In genomic region chr13:106525865-106526264, GRCh38 we compare ENCODE assay signal across 20 cellular contexts. TPM values are rescaled to one million over a fixed set of nuclear protein-coding genes. Genes with fewer than 3 reads are reported as not detected.
DNase-seq lines count a peak whose midpoint lies in the region; FAIRE-seq and TF ChIP-seq lines count a peak whose summit lies in the region.
"Had no signal": no experiment of that assay in that cellular context is flagged by ENCODE, and none has a peak within 500 bp of the region (broad histone marks: within the 10 kb centered on the region; RNA-seq: fewer than 3 reads in every experiment).

No MANE protein-coding gene starts in this region.

- no TSS peak for BruUV-seq in Caco-2 (replicated peaks; lab: Mats Ljungman, UMichigan)

- peak overlapping the region; percentile 57 for H3K4ac ChIP-seq in trophoblast cell (ENCODE audit: low read depth, low read length)

- no peak overlapping the region for H3K23ac ChIP-seq in trophoblast cell (ENCODE audit: low read length)

- no peaks in the 10 kb centered on the region for H3K27me3 ChIP-seq in Caco-2 (replicated peaks; ENCODE audit: control insufficient read depth, insufficient read depth, low read length)
- H3K27me3 ChIP-seq in hepatocyte, result no peaks in the 10 kb centered on the region
- H3K27me3 ChIP-seq in trophoblast cell (ENCODE audit: insufficient read depth, low read length), result no peaks in the 10 kb centered on the region

- no peaks in the 10 kb centered on the region for H3K9me3 ChIP-seq in Caco-2
- no peaks in the 10 kb centered on the region for H3K9me3 ChIP-seq in hepatocyte (ENCODE audit: low read depth)
- H3K9me3 ChIP-seq in trophoblast cell (ENCODE audit: insufficient read depth, low read depth, low read length), result no peaks in the 10 kb centered on the region

- H3K4me1 ChIP-seq in Caco-2 (peaks cover 70% of the 10 kb centered on the region), hepatocyte (ENCODE audit: insufficient read depth) (peaks cover 73% of the 10 kb centered on the region), trophoblast cell (ENCODE audit: control insufficient read depth in 1 of 2, insufficient read depth in 2 of 2, low read length in 2 of 2) (peaks cover 16 to 32% of the 10 kb centered on the region in 2 experiments)

- POLR2A ChIA-PET in Caco-2 (lab: Charles Lee), result no interaction called here

- H3K9me2 ChIP-seq in hepatocyte (replicated peaks; ENCODE audit: insufficient read depth), result no peaks in the 10 kb centered on the region

- no peak overlapping the region for H2AK5ac ChIP-seq in trophoblast cell (ENCODE audit: low read length)

- FAIRE-seq in GM12891 (lab: Jason Lieb, UNC) (no peak), urothelium cell line (lab: Jason Lieb, UNC) (no peak)
- FAIRE-seq: A204.1, G401.6, GM19239 had no signal

- peaks cover 3% of the 10 kb centered on the region for H3K79me1 ChIP-seq in trophoblast cell (ENCODE audit: low read length)

- no peaks in the 10 kb centered on the region for H3K9me3 Mint-ChIP-seq in Caco-2 (ENCODE audit: unreplicated experiment)
- H3K9me3 Mint-ChIP-seq in brain, result no peaks in the 10 kb centered on the region

- intact Hi-C loops in Caco-2 (cut with micrococcal nuclease; ENCODE audit: unreplicated experiment), result no loop called here

- no peak for TF ChIP-seq CTCF in Caco-2 (IDR thresholded peaks at IDR 0.05; ENCODE audit: insufficient read depth in 1 of 2, low read depth in 1 of 2, low read length in 1 of 2, severe bottlenecking in 1 of 2, unreplicated experiment in 1 of 2)
- TF ChIP-seq CTCF in brain (conservative IDR thresholded peaks at IDR 0.05), result no peak
- TF ChIP-seq CTCF in hepatocyte (IDR thresholded peaks at IDR 0.05; ENCODE audit: poor library complexity), result no peak

- CTCF ChIA-PET in Caco-2 (lab: Charles Lee), result no interaction called here

- no peak for TF ChIP-seq POLR2A in GM12891 (IDR thresholded peaks at IDR 0.05; ENCODE audit: low read depth, low read length)

- H3K4me1 Mint-ChIP-seq in Caco-2 (ENCODE audit: low read depth, unreplicated experiment) (peaks cover 81% of the 10 kb centered on the region), brain (peaks cover 94% of the 10 kb centered on the region)
- H3K4me1 Mint-ChIP-seq: CD14-positive monocyte had no signal

- H3K9ac ChIP-seq in trophoblast cell (ENCODE audit: low read length), result no peak overlapping the region

- H3K18ac ChIP-seq in trophoblast cell (ENCODE audit: low read length), result no peak overlapping the region

- DNase-seq in Caco-2 (no peak), hepatocyte (ENCODE audit: low spot score) (no peak), trophoblast cell (no peak), GM12891 (ENCODE audit: insufficient read length, low spot score) (no peak), foreskin melanocyte (no peak), urothelium cell line (ENCODE audit: low spot score) (no peak)
- no peak for DNase-seq in stimulated activated CD8-positive, alpha-beta memory T cell treated with anti-CD3 and anti-CD28 coated beads, Interleukin-4, amount 100 ng/mL, for 48 hours
- DNase-seq: COR-L47, DMS79, IMR-90, NCI-H1417 treated with DMSO at 0.1 percent for 48 hours, NCI-H2029, NCI-H2171 treated with DMSO at 0.1 percent for 48 hours, NCI-H510A, SHP77 had no signal

- no peak overlapping the region for H4K12ac ChIP-seq in trophoblast cell (ENCODE audit: low read depth, low read length)

- H3K4me2 ChIP-seq in hepatocyte (peak overlapping the region; percentile 71), trophoblast cell (ENCODE audit: low read length) (no peak overlapping the region)

- no peak overlapping the region for H4K8ac ChIP-seq in trophoblast cell (ENCODE audit: low read depth, low read length)

- H3K27ac Mint-ChIP-seq in Caco-2 (ENCODE audit: unreplicated experiment) (peak overlapping the region; percentile 54), brain (peak overlapping the region; percentile 28 to 90 (median 74))

- H3K4me3 Mint-ChIP-seq in Caco-2 (ENCODE audit: unreplicated experiment) (no peak overlapping the region), brain (peak overlapping the region; percentile 30 to 89 (median 82))
- H3K4me3 Mint-ChIP-seq: CD14-positive monocyte had no signal

- H3K27ac ChIP-seq in hepatocyte (peak overlapping the region; percentile 38), trophoblast cell (ENCODE audit: low read depth, low read length) (no peak overlapping the region)

- H4K91ac ChIP-seq in trophoblast cell (ENCODE audit: low read depth, low read length), result no peak overlapping the region

- H3K36me3 ChIP-seq in Caco-2 (ENCODE audit: control insufficient read depth, insufficient read depth, low read length) (peaks cover 3% of the 10 kb centered on the region), hepatocyte (replicated peaks; ENCODE audit: insufficient read depth, low read depth) (no peaks in the 10 kb centered on the region), trophoblast cell (ENCODE audit: control insufficient read depth in 1 of 2, insufficient read depth in 2 of 2, low read length in 2 of 2) (peaks cover 0 to 3% of the 10 kb centered on the region in 2 experiments)

- H2BK12ac ChIP-seq in trophoblast cell (ENCODE audit: low read length), result no peak overlapping the region

- H3K4me3 ChIP-seq in Caco-2 (ENCODE audit: low read depth, low read length), result no peak overlapping the region
- no peak overlapping the region for H3K4me3 ChIP-seq in hepatocyte
- H3K4me3 ChIP-seq in trophoblast cell (ENCODE audit: low read depth, low read length), result no peak overlapping the region

- H3K79me2 ChIP-seq in hepatocyte (peaks cover 100% of the 10 kb centered on the region), trophoblast cell (ENCODE audit: control insufficient read depth, insufficient read depth, low read length, poor library complexity) (peaks cover 24% of the 10 kb centered on the region)

- H3K27me3 Mint-ChIP-seq in Caco-2 (ENCODE audit: insufficient read depth, unreplicated experiment), result no peaks in the 10 kb centered on the region
- no peaks in the 10 kb centered on the region for H3K27me3 Mint-ChIP-seq in brain

- H3K36me3 Mint-ChIP-seq in Caco-2 (ENCODE audit: insufficient read depth, unreplicated experiment) (peaks cover 80% of the 10 kb centered on the region), brain (peaks cover 4% of the 10 kb centered on the region)
- H3K36me3 Mint-ChIP-seq: CD14-positive monocyte had no signal

- no peak overlapping the region for H3K14ac ChIP-seq in trophoblast cell (ENCODE audit: low read length)

- H2AFZ ChIP-seq in hepatocyte, result no peak overlapping the region
- H2AFZ ChIP-seq in trophoblast cell (ENCODE audit: insufficient read depth, low read length, poor library complexity), result no peak overlapping the region

- no peak overlapping the region for H2BK120ac ChIP-seq in trophoblast cell (ENCODE audit: insufficient read depth, low read length, poor library complexity)

- H2BK5ac ChIP-seq in trophoblast cell (ENCODE audit: low read depth, low read length, poor library complexity), result no peak overlapping the region

- peaks cover 38% of the 10 kb centered on the region for H4K20me1 ChIP-seq in hepatocyte (ENCODE audit: insufficient read depth, poor library complexity, severe bottlenecking)

- WGBS in hepatocyte (ENCODE audit: low lambda C conversion rate, missing lambda C conversion rate), result 74% methylated on average over 3 of the region's 3 CpGs
- WGBS in trophoblast cell (ENCODE audit: extremely low coverage, insufficient coverage, insufficient read length), result no CpG with 5 or more reads among the region's 3 CpGs

TF ChIP-seq in GM12891, 5 proteins besides CTCF, POLR2A, EP300 and RAD21:
- TF ChIP-seq SPI1 (IDR thresholded peaks at IDR 0.05; ENCODE audit: low read depth, low read length) (no peak), POLR2AphosphoS5 (IDR thresholded peaks at IDR 0.05; ENCODE audit: low read depth, low read length) (no peak), TAF1 (IDR thresholded peaks at IDR 0.05; ENCODE audit: low read depth, low read length) (no peak), PAX5 (IDR thresholded peaks at IDR 0.05; ENCODE audit: insufficient read depth, low read length, severe bottlenecking) (no peak), POU2F2 (IDR thresholded peaks at IDR 0.05; ENCODE audit: low read depth, low read length) (no peak)

RNA-seq across cellular contexts. Expression of gene EFNB2, which starts 9.6 kb away (rescaled TPM):
- 68.0 and 80.4 TPM in 2 replicates for total RNA-seq in Caco-2 (2022)
- 7.3 TPM for polyA plus RNA-seq in brain (ENCODE audit: insufficient read depth, low read depth, low replicate concordance)
- total RNA-seq in hepatocyte, result 59.6 and 63.3 TPM in 2 replicates
- 57.7 and 62.4 TPM in 2 replicates for polyA plus RNA-seq in hepatocyte
- 67.0 and 70.6 TPM in 2 replicates for polyA plus RNA-seq in trophoblast cell (2013)
- 0.10 TPM for polyA plus RNA-seq in GM12891 (2012; ENCODE audit: low read depth, missing spikeins)
- polyA plus RNA-seq: CD14-positive monocyte had no signal

RNA-seq across cellular contexts. Expression of gene ARGLU1, which starts 42.1 kb away (rescaled TPM):
- total RNA-seq in Caco-2 (2022) (127 and 137 TPM in 2 replicates), hepatocyte (104 and 126 TPM in 2 replicates)
- polyA plus RNA-seq in brain (ENCODE audit: insufficient read depth, low read depth, low replicate concordance) (10.1 TPM), hepatocyte (121 and 168 TPM in 2 replicates)
- 92.8 and 95.6 TPM in 2 replicates for polyA plus RNA-seq in trophoblast cell (2013)
- polyA plus RNA-seq in GM12891 (2012; ENCODE audit: low read depth, missing spikeins), result 113 TPM
